16 cellular contexts compared by ENCODE assay signal in genomic region chr22:22581524-22581923, GRCh38. TPM values are rescaled to one million over a fixed set of nuclear protein-coding genes. Genes with fewer than 3 reads are reported as not detected.
"Had no signal": no experiment of that assay in that cellular context is flagged by ENCODE, and none has a peak within 500 bp of the region (broad histone marks: within the 10 kb centered on the region; RNA-seq: fewer than 3 reads in every experiment).

No MANE protein-coding gene starts in this region.

RNA-seq across cellular contexts. Expression of gene PRAME, which starts 22.5 kb away (rescaled TPM):
- total RNA-seq: naive thymus-derived CD8-positive, alpha-beta T cell; natural killer cell; occipital lobe; omental fat pad; osteocyte; posterior vena cava; progenitor cell of endocrine pancreas; psoas muscle; pulmonary artery endothelial cell; right cardiac atrium; right lobe of liver; skeletal muscle tissue; smooth muscle cell had no signal
- polyA plus RNA-seq: naive thymus-derived CD8-positive, alpha-beta T cell; neural cell; pancreas; small intestine; smooth muscle cell had no signal
